Comparison of ENCODE assay signal across 1 cellular context in genomic region chr22:24496661-24497060, GRCh38.
TF ChIP-seq lines count a peak whose summit lies in the region.

No MANE protein-coding gene starts in this region.

TF ChIP-seq in IMR-90, 13 proteins besides CTCF, POLR2A, EP300 and RAD21:
- TF ChIP-seq MXI1 (IDR thresholded peaks at IDR 0.05; ENCODE audit: borderline replicate concordance, low read depth, low read length) (no peak), CHD1 (IDR thresholded peaks at IDR 0.05; ENCODE audit: low read depth, low read length) (no peak), SMC3 (IDR thresholded peaks at IDR 0.05; ENCODE audit: low read depth, low read length) (no peak), MAZ (IDR thresholded peaks at IDR 0.05; ENCODE audit: borderline replicate concordance, low read depth, low read length) (no peak), ELK1 (IDR thresholded peaks at IDR 0.05; ENCODE audit: borderline replicate concordance, low read depth, low read length) (no peak), RCOR1 (IDR thresholded peaks at IDR 0.05; ENCODE audit: insufficient replicate concordance, low read length) (no peak), MAFK (IDR thresholded peaks at IDR 0.05; ENCODE audit: low read depth, low read length) (no peak), BHLHE40 (IDR thresholded peaks at IDR 0.05; ENCODE audit: low read depth, low read length) (no peak)
TF ChIP-seq in IMR-90: peak in this region for 0.
